16 cellular contexts compared by ENCODE assay signal in genomic region chr9:17839744-17840143, GRCh38.
DNase-seq lines count a peak whose midpoint lies in the region; ATAC-seq lines count a peak whose summit lies in the region.
"Had no signal": no experiment of that assay in that cellular context is flagged by ENCODE, and none has a peak within 500 bp of the region (broad histone marks: within the 10 kb centered on the region; RNA-seq: fewer than 3 reads in every experiment).

No MANE protein-coding gene starts in this region.

- peaks cover 0 to 21% (median 9%) of the 10 kb centered on the region in 9 donors for H3K9me3 Mint-ChIP-seq in naive thymus-derived CD8-positive, alpha-beta T cell

- no peak overlapping the region for H3K27ac Mint-ChIP-seq in naive thymus-derived CD8-positive, alpha-beta T cell

- no peak overlapping the region for H3K4me3 Mint-ChIP-seq in naive thymus-derived CD8-positive, alpha-beta T cell

- DNase-seq in NCI-H2029 (lab: John Stamatoyannopoulos, UW) (peak; percentile 14), NCI-H2029 treated with DMSO at 0.1 percent for 48 hours (lab: John Stamatoyannopoulos, UW) (no peak), NCI-H2107 (lab: John Stamatoyannopoulos, UW) (peak; percentile 55), NCI-H524 treated with DMSO at 0.1 percent for 48 hours (lab: John Stamatoyannopoulos, UW) (peak; percentile 70), left kidney (ENCODE audit: low read depth, low spot score) (peak; percentile 62), hypothalamus (lab: John Stamatoyannopoulos, UW) (no peak), NOMO-1 treated with dmso at 0.1 percent for 144 hours (lab: John Stamatoyannopoulos, UW; ENCODE audit: unreplicated experiment) (no peak)
- DNase-seq in naive thymus-derived CD8-positive, alpha-beta T cell: no peak
- DNase-seq: C1 segment of cervical spinal cord, NCI-H1048, NCI-H1930, NCI-H526 treated with DMSO at 0.1 percent for 48 hours, T1000 had no signal

- POLR2A ChIA-PET in naive thymus-derived CD8-positive, alpha-beta T cell (lab: Charles Lee): no interaction called here

- no peaks in the 10 kb centered on the region for H3K4me1 Mint-ChIP-seq in naive thymus-derived CD8-positive, alpha-beta T cell

- peaks cover 0 to 10% (median 0%) of the 10 kb centered on the region in 5 donors for H3K27me3 Mint-ChIP-seq in naive thymus-derived CD8-positive, alpha-beta T cell

- H3K36me3 Mint-ChIP-seq in naive thymus-derived CD8-positive, alpha-beta T cell: no peaks in the 10 kb centered on the region

- ATAC-seq in naive thymus-derived CD8-positive, alpha-beta T cell: no peak
- ATAC-seq: A549, Panc1, Right ventricle myocardium inferior had no signal

Comparison
In these comparisons a context has a peak if more than half of its experiments do, and no peak if none do; other contexts are left out.
1. DNase-seq: peak in NCI-H2029 (single experiment), NCI-H2107 (single experiment), NCI-H524 treated with DMSO at 0.1 percent for 48 hours (single experiment) and left kidney (single experiment); none in NCI-H2029 treated with DMSO at 0.1 percent for 48 hours (single experiment), hypothalamus (0 of 51), naive thymus-derived CD8-positive, alpha-beta T cell (0 of 10) and NOMO-1 treated with dmso at 0.1 percent for 144 hours (single experiment).